In genomic region chr16:69138608-69139007, GRCh38 we compare ENCODE assay signal across 1 cellular context.
TF ChIP-seq lines count a peak whose summit lies in the region.

No MANE protein-coding gene starts in this region.

TF ChIP-seq in GM12878, 131 proteins besides CTCF, POLR2A, EP300 and RAD21:
- TF ChIP-seq, protein P1, sequence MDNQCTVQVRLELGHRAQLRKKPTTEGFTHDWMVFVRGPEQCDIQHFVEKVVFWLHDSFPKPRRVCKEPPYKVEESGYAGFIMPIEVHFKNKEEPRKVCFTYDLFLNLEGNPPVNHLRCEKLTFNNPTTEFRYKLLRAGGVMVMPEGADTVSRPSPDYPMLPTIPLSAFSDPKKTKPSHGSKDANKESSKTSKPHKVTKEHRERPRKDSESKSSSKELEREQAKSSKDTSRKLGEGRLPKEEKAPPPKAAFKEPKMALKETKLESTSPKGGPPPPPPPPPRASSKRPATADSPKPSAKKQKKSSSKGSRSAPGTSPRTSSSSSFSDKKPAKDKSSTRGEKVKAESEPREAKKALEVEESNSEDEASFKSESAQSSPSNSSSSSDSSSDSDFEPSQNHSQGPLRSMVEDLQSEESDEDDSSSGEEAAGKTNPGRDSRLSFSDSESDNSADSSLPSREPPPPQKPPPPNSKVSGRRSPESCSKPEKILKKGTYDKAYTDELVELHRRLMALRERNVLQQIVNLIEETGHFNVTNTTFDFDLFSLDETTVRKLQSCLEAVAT (IDR thresholded peaks at IDR 0.05), result no peak
- TF ChIP-seq YY1 (IDR thresholded peaks at IDR 0.05; ENCODE audit: low read depth, low read length), result no peak
- no peak for TF ChIP-seq SMAD1 (IDR thresholded peaks at IDR 0.05; ENCODE audit: low read depth, partially characterized antibody)
- TF ChIP-seq ZBTB40 (IDR thresholded peaks at IDR 0.05; ENCODE audit: borderline replicate concordance), result peak; percentile 67
